Comparison of ENCODE assay signal across 1 cellular context in genomic region chr11:102007567-102008437, GRCh38.
TF ChIP-seq lines count a peak whose summit lies in the region.

No MANE protein-coding gene starts in this region.

TF ChIP-seq in IMR-90, 13 proteins besides CTCF, POLR2A, EP300 and RAD21:
- TF ChIP-seq SMC3 (IDR thresholded peaks at IDR 0.05; ENCODE audit: low read depth, low read length) (peak; percentile 55), MXI1 (IDR thresholded peaks at IDR 0.05; ENCODE audit: borderline replicate concordance, low read depth, low read length) (no peak)
